In genomic region chr11:131689049-131689925, GRCh38 we compare ENCODE assay signal across 13 cellular contexts.
"Had no signal": no experiment of that assay in that cellular context is flagged by ENCODE, and none has a peak within 500 bp of the region (broad histone marks: within the 10 kb centered on the region; RNA-seq: fewer than 3 reads in every experiment).

No MANE protein-coding gene starts in this region.

- DNase-seq: erythroblast; foreskin keratinocyte; head of caudate nucleus; left colon; mucosa of descending colon; natural killer cell; nucleus accumbens; sigmoid colon; stimulated activated CD4-positive, alpha-beta T cell treated with anti-CD3 and anti-CD28 coated beads, Interleukin-2, amount 100 ng/mL, for 24 hours; stimulated activated naive CD4-positive, alpha-beta T cell; stomach; substantia nigra; transverse colon had no signal
